In genomic region chr4:138816883-138817282, GRCh38 we compare ENCODE assay signal across 1 cellular context.
A peak's percentile ranks its signal among the peaks of the same experiment; 100 is the strongest.
TF ChIP-seq lines count a peak whose summit lies in the region.

No MANE protein-coding gene starts in this region.

TF ChIP-seq in HEK293, 187 proteins besides CTCF, POLR2A, EP300 and RAD21 (continued from another document):
- TF ChIP-seq REST (tag by site-specific recombination; IDR thresholded peaks at IDR 0.05), result no peak
- TF ChIP-seq ZNF488 (tag by site-specific recombination; IDR thresholded peaks at IDR 0.05), result no peak
- TF ChIP-seq ZBTB26 (tag by site-specific recombination; optimal IDR thresholded peaks at IDR 0.05), result no peak
- no peak for TF ChIP-seq ZNF138 (tag by site-specific recombination; IDR thresholded peaks at IDR 0.05; ENCODE audit: borderline replicate concordance)
- TF ChIP-seq OSR2 (tag by site-specific recombination; IDR thresholded peaks at IDR 0.05), result peak; percentile 90
- 0 out of 2 replicates have a peak, but pooled peaks have one; percentile 22 for TF ChIP-seq ZBTB17 (tag by site-specific recombination; IDR thresholded peaks at IDR 0.05)
- no peak for TF ChIP-seq ZNF416 (tag by site-specific recombination; IDR thresholded peaks at IDR 0.05)
- no peak for TF ChIP-seq ZNF133 (tag by site-specific recombination; IDR thresholded peaks at IDR 0.05)
- peak; percentile 42; the same call in 1 of the 2 replicates for TF ChIP-seq SP7 (tag by site-specific recombination; IDR thresholded peaks at IDR 0.05)
- TF ChIP-seq REPIN1 (tag by site-specific recombination; IDR thresholded peaks at IDR 0.05; ENCODE audit: low read depth), result no peak
- TF ChIP-seq ZNF157 (tag by site-specific recombination; IDR thresholded peaks at IDR 0.05), result no peak
- no peak for TF ChIP-seq ZNF549 (tag by site-specific recombination; IDR thresholded peaks at IDR 0.05)
- TF ChIP-seq ZEB2 (tag by site-specific recombination; IDR thresholded peaks at IDR 0.05), result peak; percentile 75
- no peak for TF ChIP-seq ZNF580 (tag by site-specific recombination; IDR thresholded peaks at IDR 0.05)
- TF ChIP-seq ZNF121 (tag by site-specific recombination; IDR thresholded peaks at IDR 0.05), result no peak
